In the genomic region with DNA sequence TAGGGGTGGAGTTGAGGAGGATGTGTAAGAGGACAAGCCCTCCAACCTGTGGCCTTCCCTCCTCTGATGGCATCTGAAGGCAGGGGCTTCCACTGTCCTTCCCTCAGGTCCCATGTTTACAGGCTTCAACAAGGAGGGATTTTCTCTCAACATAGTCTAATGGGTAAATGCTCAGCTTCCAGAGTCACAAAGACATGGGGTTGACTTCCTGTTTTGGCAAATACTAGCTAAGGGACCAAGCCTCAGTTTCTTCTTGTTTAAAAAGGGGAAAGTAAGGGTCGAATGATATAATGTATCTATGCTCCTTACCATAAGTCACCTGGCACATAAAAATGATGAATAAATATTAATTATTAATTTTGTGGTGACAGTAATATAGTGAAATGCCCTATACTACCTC, we compare ENCODE assay signal across 1 cellular context.
A peak's percentile ranks its signal among the peaks of the same experiment; 100 is the strongest.
TF ChIP-seq lines count a peak whose summit lies in the region.

No MANE protein-coding gene starts in this region.

TF ChIP-seq in GM12891, 5 proteins besides CTCF, POLR2A, EP300 and RAD21:
- TF ChIP-seq SPI1 (IDR thresholded peaks at IDR 0.05; ENCODE audit: low read depth, low read length): peak; percentile 31; the same call in 1 of the 2 replicates
- no peak for TF ChIP-seq POLR2AphosphoS5 (IDR thresholded peaks at IDR 0.05; ENCODE audit: low read depth, low read length)
